Comparison of ENCODE assay signal across 28 cellular contexts in the genomic region with DNA sequence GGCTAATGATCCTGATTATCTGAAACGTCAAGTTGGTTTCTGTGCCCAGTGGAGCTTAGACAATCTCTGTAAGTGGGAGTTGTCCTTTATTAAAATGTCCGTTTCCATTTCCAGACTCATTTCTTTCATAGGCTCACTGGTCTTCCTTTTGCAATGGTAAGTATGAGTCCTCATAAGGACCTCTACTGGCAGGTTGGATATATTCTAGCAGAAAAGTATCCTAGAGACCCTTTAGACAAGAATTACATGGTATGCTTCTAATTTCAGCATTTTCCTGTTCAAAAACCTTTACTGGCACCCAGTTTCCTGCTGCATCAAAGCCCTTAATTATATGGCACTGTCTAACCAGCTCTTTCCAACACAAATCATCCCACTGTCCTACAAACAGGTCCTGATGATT.
"Had no signal": no experiment of that assay in that cellular context is flagged by ENCODE, and none has a peak within 500 bp of the region (broad histone marks: within the 10 kb centered on the region; RNA-seq: fewer than 3 reads in every experiment).

No MANE protein-coding gene starts in this region.

- DNase-seq: islet precursor cell; left ventricle myocardium inferior; mesendoderm; naive B cell; natural killer cell; nephron progenitor cell; occipital lobe; psoas muscle; stimulated activated CD4-positive, alpha-beta T cell treated with anti-CD3 and anti-CD28 coated beads, Interleukin-12 subunit alpha, Interleukin-12 subunit beta, amount 100 ng/mL, for 4 hours; stimulated activated CD4-positive, alpha-beta T cell treated with anti-CD3 and anti-CD28 coated beads, Interleukin-15, amount 100 ng/mL, for 24 hours; stimulated activated CD4-positive, alpha-beta T cell treated with anti-CD3 and anti-CD28 coated beads, Interleukin-2, amount 100 ng/mL, for 24 hours; stimulated activated CD4-positive, alpha-beta T cell treated with anti-CD3 and anti-CD28 coated beads, Interleukin-4, amount 100 ng/mL, for 1 hour; stimulated activated naive B cell treated with anti-CD40 and anti-IgM and Interleukin-4, amounts not matched to agents 10 μg/mL and 1 μg/mL and 100 μg/mL, for 72 hours; stimulated activated naive CD8-positive, alpha-beta T cell treated with anti-CD3 and anti-CD28 coated beads, Interleukin-15, Interleukin-2, amounts not matched to agents 100 U/mL and 50 U/mL, for 24 hours; stomach; tibial artery; trophoblast cell; upper lobe of right lung; uterus had no signal

- H3K4me3 Mint-ChIP-seq: mesothelial cell of epicardium; natural killer cell; nephron progenitor cell; neural progenitor cell; stimulated activated naive B cell treated with anti-CD40 and anti-IgM and Interleukin-4, amounts not matched to agents 10 μg/mL and 1 μg/mL and 100 μg/mL, for 72 hours had no signal

- ATAC-seq: natural killer cell; psoas muscle; sciatic nerve; stimulated activated naive B cell treated with anti-CD40 and anti-IgM and Interleukin-4, amounts not matched to agents 10 μg/mL and 1 μg/mL and 100 μg/mL, for 72 hours; stimulated activated naive CD8-positive, alpha-beta T cell treated with anti-CD3 and anti-CD28 coated beads, Interleukin-15, Interleukin-2, amounts not matched to agents 100 U/mL and 50 U/mL, for 24 hours; upper lobe of right lung had no signal

- H3K9ac ChIP-seq: neural progenitor cell, parathyroid adenoma had no signal

- H3K4me1 Mint-ChIP-seq: mesothelial cell of epicardium; naive B cell; natural killer cell; nephron progenitor cell; neural progenitor cell; stimulated activated naive B cell treated with anti-CD40 and anti-IgM and Interleukin-4, amounts not matched to agents 10 μg/mL and 1 μg/mL and 100 μg/mL, for 72 hours had no signal

- H3K4me2 ChIP-seq: neural progenitor cell had no signal

- H3K27ac Mint-ChIP-seq: mesothelial cell of epicardium; natural killer cell; nephron progenitor cell; neural progenitor cell; stimulated activated naive B cell treated with anti-CD40 and anti-IgM and Interleukin-4, amounts not matched to agents 10 μg/mL and 1 μg/mL and 100 μg/mL, for 72 hours had no signal

- H3K27me3 ChIP-seq: neural progenitor cell, neutrophil, stomach, suprapubic skin, tibial artery, upper lobe of right lung, uterus had no signal

- H3K4me3 ChIP-seq: left ventricle myocardium inferior, lung, neural progenitor cell, psoas muscle, skin epidermis, stomach, suprapubic skin, thoracic aorta, tibial artery, upper lobe of right lung, uterus had no signal

- H3K27ac ChIP-seq: left ventricle myocardium inferior, neural progenitor cell, neutrophil, parathyroid adenoma, psoas muscle, skin epidermis, stomach, suprapubic skin, thoracic aorta, tibial artery, upper lobe of right lung, uterus had no signal

- H3K4me1 ChIP-seq: left ventricle myocardium inferior, neural progenitor cell, parathyroid adenoma, psoas muscle, stomach, tibial artery, upper lobe of right lung, uterus had no signal

- H3K79me2 ChIP-seq: parathyroid adenoma had no signal

- H3K9me3 ChIP-seq: suprapubic skin, uterus had no signal

- H3K36me3 ChIP-seq: uterus had no signal

- H3K27me3 Mint-ChIP-seq: naive B cell; stimulated activated naive B cell treated with anti-CD40 and anti-IgM and Interleukin-4, amounts not matched to agents 10 μg/mL and 1 μg/mL and 100 μg/mL, for 72 hours had no signal

- H2AFZ ChIP-seq: neural progenitor cell, parathyroid adenoma had no signal
